16 cellular contexts compared by ENCODE assay signal in the genomic region with DNA sequence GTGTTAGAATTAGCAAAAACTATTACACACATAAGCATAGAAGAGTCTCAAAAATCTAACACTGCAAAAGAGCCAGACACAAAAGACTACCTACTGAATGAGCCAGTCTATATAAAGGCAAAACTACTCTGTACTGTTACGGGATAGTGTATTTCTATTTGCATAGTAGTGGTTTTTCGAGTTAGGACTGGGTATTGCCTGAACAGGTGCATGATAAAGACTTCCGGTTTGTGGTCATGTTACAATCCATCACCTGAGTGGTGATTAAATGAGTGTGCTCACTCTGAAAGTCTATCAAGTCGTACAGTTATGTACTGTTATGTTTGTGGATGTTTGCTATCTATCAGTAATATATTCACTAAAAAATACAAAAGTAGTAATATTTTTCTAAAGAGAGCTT.
DNase-seq lines count a peak whose midpoint lies in the region; ATAC-seq and TF ChIP-seq lines count a peak whose summit lies in the region.
"Had no signal": no experiment of that assay in that cellular context is flagged by ENCODE, and none has a peak within 500 bp of the region (broad histone marks: within the 10 kb centered on the region; RNA-seq: fewer than 3 reads in every experiment).

No MANE protein-coding gene starts in this region.

- peak; percentile 32 for DNase-seq in NCI-H510A (lab: John Stamatoyannopoulos, UW)
- peak; percentile 20 for DNase-seq in epithelial cell of esophagus (ENCODE audit: low read depth)
- no peak for DNase-seq in H4 (ENCODE audit: low spot score)
- DNase-seq: Calu3; CD4-positive, CD25-positive, alpha-beta regulatory T cell; DMS79; NCI-H1092 treated with DMSO at 0.1 percent for 48 hours; NCI-H1694 treated with DMSO at 0.1 percent for 48 hours; NCI-H774 had no signal

- no peaks in the 10 kb centered on the region for H3K36me3 Mint-ChIP-seq in activated T-helper 17 cell treated with anti-CD3 and anti-CD28 coated beads, Interleukin-2, amount 50 U/mL, for 72 hours (ENCODE audit: low read depth)
- H3K36me3 Mint-ChIP-seq: CD4-positive, CD25-positive, alpha-beta regulatory T cell had no signal

- H3K4me1 Mint-ChIP-seq in activated T-helper 17 cell treated with anti-CD3 and anti-CD28 coated beads, Interleukin-2, amount 50 U/mL, for 72 hours: no peaks in the 10 kb centered on the region
- H3K4me1 Mint-ChIP-seq: B cell; CD4-positive, CD25-positive, alpha-beta regulatory T cell had no signal

- no peak overlapping the region for H3K4me3 ChIP-seq in epithelial cell of esophagus (ENCODE audit: low read length)

- H3K27ac Mint-ChIP-seq in activated T-helper 17 cell treated with anti-CD3 and anti-CD28 coated beads, Interleukin-2, amount 50 U/mL, for 72 hours: no peak overlapping the region
- H3K27ac Mint-ChIP-seq: B cell; CD4-positive, CD25-positive, alpha-beta regulatory T cell; T-helper 2 cell treated with Interferon-gamma antibody and Interleukin-4, amounts not matched to agents 5 μg/mL and 100 μg/mL, for 36 hours had no signal

- H3K4me3 Mint-ChIP-seq in activated T-helper 17 cell treated with anti-CD3 and anti-CD28 coated beads, Interleukin-2, amount 50 U/mL, for 72 hours: no peak overlapping the region
- H3K4me3 Mint-ChIP-seq: B cell; CD4-positive, CD25-positive, alpha-beta regulatory T cell; T-helper 2 cell treated with Interferon-gamma antibody and Interleukin-4, amounts not matched to agents 5 μg/mL and 100 μg/mL, for 36 hours had no signal

- ATAC-seq in GM18861 (IDR thresholded peaks at IDR 0.05; ENCODE audit: unreplicated experiment): peak; percentile 62
- peak; percentile 62 for ATAC-seq in HG03354 (IDR thresholded peaks at IDR 0.05; ENCODE audit: poor library complexity, severe bottlenecking, unreplicated experiment)
- ATAC-seq in activated T-helper 17 cell treated with anti-CD3 and anti-CD28 coated beads, Interleukin-2, amount 50 U/mL, for 72 hours (replicated peaks): no peak
- no peak for ATAC-seq in GM21737 (IDR thresholded peaks at IDR 0.05; ENCODE audit: unreplicated experiment)
- ATAC-seq: HepG2 had no signal

- H3K27me3 Mint-ChIP-seq in activated T-helper 17 cell treated with anti-CD3 and anti-CD28 coated beads, Interleukin-2, amount 50 U/mL, for 72 hours: no peaks in the 10 kb centered on the region
- H3K27me3 Mint-ChIP-seq: B cell; CD4-positive, CD25-positive, alpha-beta regulatory T cell had no signal

- TF ChIP-seq CTCF in epithelial cell of esophagus (IDR thresholded peaks at IDR 0.05; ENCODE audit: insufficient read depth, low read depth, low read length, missing control alignments): no peak

- peaks cover 17% of the 10 kb centered on the region for H3K9me3 Mint-ChIP-seq in activated T-helper 17 cell treated with anti-CD3 and anti-CD28 coated beads, Interleukin-2, amount 50 U/mL, for 72 hours

Comparison
In these comparisons a context has a peak if more than half of its experiments do, and no peak if none do; other contexts are left out.
1. ATAC-seq: peak in GM18861 (single experiment) and HG03354 (single experiment); none in activated T-helper 17 cell treated with anti-CD3 and anti-CD28 coated beads, Interleukin-2, amount 50 U/mL, for 72 hours (single experiment) and GM21737 (single experiment).